Comparison of ENCODE assay signal across 29 cellular contexts in the genomic region with DNA sequence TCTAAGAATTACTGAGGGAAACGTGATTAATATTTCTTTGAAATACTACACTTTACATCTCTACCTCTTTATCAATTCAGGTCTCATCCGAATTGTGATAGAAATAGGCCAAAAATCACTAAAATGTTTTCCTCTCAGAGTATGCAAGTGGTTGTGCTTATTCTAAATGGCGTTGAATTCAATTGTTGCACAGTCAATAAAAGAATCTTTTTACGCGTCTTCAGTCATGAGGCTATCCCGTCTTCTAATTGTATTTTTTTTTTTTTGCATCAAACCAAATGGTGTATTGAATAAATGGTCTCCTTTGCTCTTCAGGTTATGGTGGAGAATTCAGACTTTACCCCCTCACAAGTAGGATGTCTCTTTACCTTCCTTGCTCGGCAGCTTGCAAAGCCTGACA.
"Had no signal": no experiment of that assay in that cellular context is flagged by ENCODE, and none has a peak within 500 bp of the region (broad histone marks: within the 10 kb centered on the region; RNA-seq: fewer than 3 reads in every experiment).

No MANE protein-coding gene starts in this region.

- ATAC-seq: effector memory CD8-positive, alpha-beta T cell; esophagus mucosa; foreskin keratinocyte; gastrocnemius medialis; gastroesophageal sphincter; heart left ventricle; heart right ventricle had no signal

- H3K4me3 Mint-ChIP-seq: dendritic cell treated with granulocyte-macrophage colony-stimulating factor and Interleukin-4, amounts not matched to agents 40 ng/mL and 50 ng/mL, for 4 days; effector memory CD8-positive, alpha-beta T cell; endodermal cell had no signal

- H3K27me3 ChIP-seq: colonic mucosa, dorsolateral prefrontal cortex, esophagus muscularis mucosa, esophagus squamous epithelium, foreskin keratinocyte, gastrocnemius medialis, gastroesophageal sphincter, heart left ventricle, heart right ventricle had no signal

- H3K4me3 ChIP-seq: colonic mucosa, coronary artery, dorsolateral prefrontal cortex, esophagus muscularis mucosa, esophagus squamous epithelium, gastrocnemius medialis, gastroesophageal sphincter, heart left ventricle, heart right ventricle had no signal

- H3K9me3 ChIP-seq: colonic mucosa, esophagus muscularis mucosa, esophagus squamous epithelium, gastrocnemius medialis, gastroesophageal sphincter, heart left ventricle, heart right ventricle had no signal

- DNase-seq: colonic mucosa; cortex of kidney; dermis blood vessel endothelial cell; dorsolateral prefrontal cortex; effector CD4-positive, alpha-beta T cell; effector CD8-positive, alpha-beta T cell; effector memory CD4-positive, alpha-beta T cell; effector memory CD8-positive, alpha-beta T cell; endodermal cell; erythroblast; esophagus squamous epithelium; foreskin fibroblast; foreskin keratinocyte; foreskin melanocyte; gastrocnemius medialis; glutamatergic neuron; head of caudate nucleus; heart left ventricle; heart right ventricle had no signal

- H3K27ac Mint-ChIP-seq: dendritic cell treated with granulocyte-macrophage colony-stimulating factor and Interleukin-4, amounts not matched to agents 40 ng/mL and 50 ng/mL, for 4 days; effector memory CD8-positive, alpha-beta T cell had no signal

- H3K27ac ChIP-seq: colonic mucosa, coronary artery, dorsolateral prefrontal cortex, epithelial cell of prostate, esophagus muscularis mucosa, esophagus squamous epithelium, foreskin keratinocyte, gastrocnemius medialis, gastroesophageal sphincter, heart left ventricle, heart right ventricle had no signal

- H3K9me3 Mint-ChIP-seq: dendritic cell treated with granulocyte-macrophage colony-stimulating factor and Interleukin-4, amounts not matched to agents 40 ng/mL and 50 ng/mL, for 4 days; effector memory CD8-positive, alpha-beta T cell; endodermal cell had no signal

- H3K36me3 ChIP-seq: colonic mucosa had no signal

- FAIRE-seq: colon, endometrium, endothelial cell of umbilical vein, frontal cortex had no signal

- H3K27me3 Mint-ChIP-seq: dendritic cell treated with granulocyte-macrophage colony-stimulating factor and Interleukin-4, amounts not matched to agents 40 ng/mL and 50 ng/mL, for 4 days; effector memory CD8-positive, alpha-beta T cell had no signal

- H3K4me1 ChIP-seq: colonic mucosa, esophagus muscularis mucosa, esophagus squamous epithelium, foreskin keratinocyte, gastrocnemius medialis, gastroesophageal sphincter, heart left ventricle, heart right ventricle had no signal
